8 cellular contexts compared by ENCODE assay signal in genomic region chr10:42782446-42783180, GRCh38. TPM values are rescaled to one million over a fixed set of nuclear protein-coding genes. Genes with fewer than 3 reads are reported as not detected.
DNase-seq lines count a peak whose midpoint lies in the region; ATAC-seq and TF ChIP-seq lines count a peak whose summit lies in the region.

A gene with protein sequence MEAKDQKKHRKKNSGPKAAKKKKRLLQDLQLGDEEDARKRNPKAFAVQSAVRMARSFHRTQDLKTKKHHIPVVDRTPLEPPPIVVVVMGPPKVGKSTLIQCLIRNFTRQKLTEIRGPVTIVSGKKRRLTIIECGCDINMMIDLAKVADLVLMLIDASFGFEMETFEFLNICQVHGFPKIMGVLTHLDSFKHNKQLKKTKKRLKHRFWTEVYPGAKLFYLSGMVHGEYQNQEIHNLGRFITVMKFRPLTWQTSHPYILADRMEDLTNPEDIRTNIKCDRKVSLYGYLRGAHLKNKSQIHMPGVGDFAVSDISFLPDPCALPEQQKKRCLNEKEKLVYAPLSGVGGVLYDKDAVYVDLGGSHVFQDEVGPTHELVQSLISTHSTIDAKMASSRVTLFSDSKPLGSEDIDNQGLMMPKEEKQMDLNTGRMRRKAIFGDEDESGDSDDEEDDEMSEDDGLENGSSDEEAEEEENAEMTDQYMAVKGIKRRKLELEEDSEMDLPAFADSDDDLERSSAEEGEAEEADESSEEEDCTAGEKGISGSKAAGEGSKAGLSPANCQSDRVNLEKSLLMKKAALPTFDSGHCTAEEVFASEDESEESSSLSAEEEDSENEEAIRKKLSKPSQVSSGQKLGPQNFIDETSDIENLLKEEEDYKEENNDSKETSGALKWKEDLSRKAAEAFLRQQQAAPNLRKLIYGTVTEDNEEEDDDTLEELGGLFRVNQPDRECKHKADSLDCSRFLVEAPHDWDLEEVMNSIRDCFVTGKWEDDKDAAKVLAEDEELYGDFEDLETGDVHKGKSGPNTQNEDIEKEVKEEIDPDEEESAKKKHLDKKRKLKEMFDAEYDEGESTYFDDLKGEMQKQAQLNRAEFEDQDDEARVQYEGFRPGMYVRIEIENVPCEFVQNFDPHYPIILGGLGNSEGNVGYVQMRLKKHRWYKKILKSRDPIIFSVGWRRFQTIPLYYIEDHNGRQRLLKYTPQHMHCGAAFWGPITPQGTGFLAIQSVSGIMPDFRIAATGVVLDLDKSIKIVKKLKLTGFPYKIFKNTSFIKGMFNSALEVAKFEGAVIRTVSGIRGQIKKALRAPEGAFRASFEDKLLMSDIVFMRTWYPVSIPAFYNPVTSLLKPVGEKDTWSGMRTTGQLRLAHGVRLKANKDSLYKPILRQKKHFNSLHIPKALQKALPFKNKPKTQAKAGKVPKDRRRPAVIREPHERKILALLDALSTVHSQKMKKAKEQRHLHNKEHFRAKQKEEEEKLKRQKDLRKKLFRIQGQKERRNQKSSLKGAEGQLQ (plus strand): TSS chr10:42782795. CDS start chr10:42784395, 1,600 bp downstream.

- peak within 1 kb of the TSS; percentile 99 for H3K4me3 ChIP-seq in OCI-LY3 (ENCODE audit: low read length)

- peaks cover 5% of the 10 kb centered on the region for H3K36me3 ChIP-seq in OCI-LY3 (replicated peaks; ENCODE audit: low read depth, low read length)

- 0 out of 2 replicates have a peak, but pooled peaks cover 3% of the 10 kb centered on the region for H3K4me1 ChIP-seq in OCI-LY3 (ENCODE audit: low read length)

- peaks cover 9% of the 10 kb centered on the region for H3K4me1 Mint-ChIP-seq in endothelial cell (ENCODE audit: unreplicated experiment)
- peaks cover 6% of the 10 kb centered on the region for H3K4me1 Mint-ChIP-seq in mesothelial cell of epicardium

- H3K27ac Mint-ChIP-seq in endothelial cell (ENCODE audit: unreplicated experiment): peak within 1 kb of the TSS; percentile 99
- peak within 1 kb of the TSS; percentile 97 for H3K27ac Mint-ChIP-seq in mesothelial cell of epicardium

- peak; percentile 99 for ATAC-seq in GM21528 (IDR thresholded peaks at IDR 0.05; ENCODE audit: low FRiP score, unreplicated experiment)

- H3K4me3 Mint-ChIP-seq in endothelial cell (ENCODE audit: unreplicated experiment) (peak within 1 kb of the TSS; percentile 99), mesothelial cell of epicardium (peak within 1 kb of the TSS; percentile 98)

- H3K9me3 Mint-ChIP-seq in endothelial cell (ENCODE audit: unreplicated experiment) (peaks cover 3% of the 10 kb centered on the region), mesothelial cell of epicardium (no peaks in the 10 kb centered on the region)

- H3K4me2 ChIP-seq in OCI-LY3 (ENCODE audit: low read length): peak within 1 kb of the TSS; percentile 87

- no peaks in the 10 kb centered on the region for H4K20me1 ChIP-seq in OCI-LY3 (ENCODE audit: insufficient read depth, low read length)

- H3K9me3 ChIP-seq in OCI-LY3 (ENCODE audit: insufficient read depth, low read length): no peaks in the 10 kb centered on the region

- no peaks in the 10 kb centered on the region for H3K27me3 ChIP-seq in OCI-LY3 (ENCODE audit: low read depth, low read length)

- TF ChIP-seq CTCF in OCI-LY3 (IDR thresholded peaks at IDR 0.05; ENCODE audit: low read depth, low read length) (no peak), endothelial cell (IDR thresholded peaks at IDR 0.05; ENCODE audit: unreplicated experiment) (no peak), mesothelial cell of epicardium (IDR thresholded peaks at IDR 0.05; ENCODE audit: unreplicated experiment) (no peak)

- H3K9ac ChIP-seq in OCI-LY3 (ENCODE audit: low read length): peak within 1 kb of the TSS; percentile 79

- H3K27me3 Mint-ChIP-seq in endothelial cell (ENCODE audit: unreplicated experiment) (peaks cover 19% of the 10 kb centered on the region), mesothelial cell of epicardium (ENCODE audit: low read depth) (peaks cover 26% of the 10 kb centered on the region)

- DNase-seq in DMS 273 (lab: John Stamatoyannopoulos, UW; ENCODE audit: unreplicated experiment) (peak; percentile 92), HuH-7.5 (ENCODE audit: low spot score) (peak; percentile 65), endothelial cell (ENCODE audit: low spot score) (peak; percentile 83), mesothelial cell of epicardium (ENCODE audit: low spot score in 2 of 2, unreplicated experiment in 2 of 2) (peak; percentile 66 to 88)
- peak; percentile 90 for DNase-seq in activated CD8-positive, alpha-beta memory T cell treated with anti-CD3 and anti-CD28 coated beads, Interleukin-2, amount 50 U/mL, for 48 hours
- DNase-seq in stimulated activated CD8-positive, alpha-beta memory T cell treated with anti-CD3 and anti-CD28 coated beads, Interleukin-15, amount 100 ng/mL, for 4 hours (ENCODE audit: low read depth in 2 of 2): peak; percentile 72 to 78

- H3K36me3 Mint-ChIP-seq in endothelial cell (ENCODE audit: low read depth, unreplicated experiment) (peaks cover 21% of the 10 kb centered on the region), mesothelial cell of epicardium (peaks cover 8% of the 10 kb centered on the region)

- peak within 1 kb of the TSS; percentile 61 for H3K27ac ChIP-seq in OCI-LY3 (ENCODE audit: low read length)

- H3K79me2 ChIP-seq in OCI-LY3 (ENCODE audit: low read length): peaks cover 14% of the 10 kb centered on the region

- peak within 1 kb of the TSS; percentile 90; the same call in 1 of the 2 replicates for H2AFZ ChIP-seq in OCI-LY3 (ENCODE audit: low read depth, low read length)

RNA-seq across cellular contexts. Expression of the gene that starts here (rescaled TPM):
- total RNA-seq in endothelial cell (ENCODE audit: unreplicated experiment): 22.4 TPM
- 21.4 to 21.8 TPM (median 21.8 TPM) in 3 replicates for total RNA-seq in mesothelial cell of epicardium

Comparison
In these comparisons a context has a peak if more than half of its experiments do, and no peak if none do; other contexts are left out.
1. Peak in every context shown above with its lines: DNase-seq, ATAC-seq, H3K4me3 ChIP-seq and H3K27ac ChIP-seq.